In genomic region chr12:104276192-104277131, GRCh38 we compare ENCODE assay signal across 8 cellular contexts. TPM values are rescaled to one million over a fixed set of nuclear protein-coding genes. Genes with fewer than 3 reads are reported as not detected.
DNase-seq lines count a peak whose midpoint lies in the region; ATAC-seq and TF ChIP-seq lines count a peak whose summit lies in the region.

No MANE protein-coding gene starts in this region.

- no peaks in the 10 kb centered on the region for H3K36me3 ChIP-seq in upper lobe of left lung

- TF ChIP-seq POLR2A in upper lobe of left lung (IDR thresholded peaks at IDR 0.05): no peak

- peak overlapping the region in 3 of 4 donors; percentile 17 to 28 (median 25) for H3K4me3 ChIP-seq in upper lobe of left lung

- H3K27me3 ChIP-seq in upper lobe of left lung: no peaks in the 10 kb centered on the region

- TF ChIP-seq CTCF in upper lobe of left lung (IDR thresholded peaks at IDR 0.05): no peak

- DNase-seq in NCI-H2227 treated with DMSO at 0.1 percent for 48 hours (lab: John Stamatoyannopoulos, UW): peak; percentile 42
- no peak for DNase-seq in NCI-H2227 (lab: John Stamatoyannopoulos, UW; ENCODE audit: unreplicated experiment)
- DNase-seq in NCI-H524 (lab: John Stamatoyannopoulos, UW): peak; percentile 91 to 95
- DNase-seq in upper lobe of left lung: peak in 1 of 2 donors; percentile 75
- DNase-seq in cortex of kidney (lab: John Stamatoyannopoulos, UW): no peak
- DNase-seq in SW 1271 (lab: John Stamatoyannopoulos, UW): no peak

- H3K4me1 ChIP-seq in upper lobe of left lung: peaks cover 0 to 19% (median 6%) of the 10 kb centered on the region in 4 donors

- no peaks in the 10 kb centered on the region for H3K9me3 ChIP-seq in upper lobe of left lung

- ATAC-seq in HG03064 (IDR thresholded peaks at IDR 0.05; ENCODE audit: low read depth, unreplicated experiment) (peak; percentile 63), esophagus mucosa (peak; percentile 32), upper lobe of left lung (ENCODE audit: low FRiP score in 2 of 2) (peak; percentile 67 to 90)

- peak overlapping the region; percentile 48 to 77 (median 70) for H3K27ac ChIP-seq in upper lobe of left lung

- 54 to 67% methylated on average over 9 of the region's 9 CpGs for WGBS in upper lobe of left lung, 2 donors

- peak in 3 of 4 donors; percentile 65 to 89 (median 66) for TF ChIP-seq EP300 in upper lobe of left lung (IDR thresholded peaks at IDR 0.05)

RNA-seq across cellular contexts. Expression of gene EID3, which starts 27.1 kb away (rescaled TPM):
- total RNA-seq in esophagus mucosa (0.76 TPM), upper lobe of left lung (10 to 100 TPM in 3 of 6 donors, 1 to 10 TPM in 3; 2.5 to 62.9 (median 13.9) TPM)

Comparison
In these comparisons a context has a peak if more than half of its experiments do, and no peak if none do; other contexts are left out.
1. DNase-seq: peak in NCI-H2227 treated with DMSO at 0.1 percent for 48 hours (single experiment) and NCI-H524 (2 of 2); none in NCI-H2227 (single experiment), cortex of kidney (single experiment) and SW 1271 (0 of 2).
2. Peak in every context shown above with its lines, with median percentiles within 50 percentile points of each other: ATAC-seq.